Comparison of ENCODE assay signal across 1 cellular context in genomic region chr17:10201680-10202079, GRCh38.
TF ChIP-seq lines count a peak whose summit lies in the region.

No MANE protein-coding gene starts in this region.

TF ChIP-seq in HepG2, 621 proteins besides CTCF, POLR2A, EP300 and RAD21 (continued from another document):
- TF ChIP-seq, protein P1, sequence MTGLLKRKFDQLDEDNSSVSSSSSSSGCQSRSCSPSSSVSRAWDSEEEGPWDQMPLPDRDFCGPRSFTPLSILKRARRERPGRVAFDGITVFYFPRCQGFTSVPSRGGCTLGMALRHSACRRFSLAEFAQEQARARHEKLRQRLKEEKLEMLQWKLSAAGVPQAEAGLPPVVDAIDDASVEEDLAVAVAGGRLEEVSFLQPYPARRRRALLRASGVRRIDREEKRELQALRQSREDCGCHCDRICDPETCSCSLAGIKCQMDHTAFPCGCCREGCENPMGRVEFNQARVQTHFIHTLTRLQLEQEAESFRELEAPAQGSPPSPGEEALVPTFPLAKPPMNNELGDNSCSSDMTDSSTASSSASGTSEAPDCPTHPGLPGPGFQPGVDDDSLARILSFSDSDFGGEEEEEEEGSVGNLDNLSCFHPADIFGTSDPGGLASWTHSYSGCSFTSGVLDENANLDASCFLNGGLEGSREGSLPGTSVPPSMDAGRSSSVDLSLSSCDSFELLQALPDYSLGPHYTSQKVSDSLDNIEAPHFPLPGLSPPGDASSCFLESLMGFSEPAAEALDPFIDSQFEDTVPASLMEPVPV (CRISPR knock-in tag; IDR thresholded peaks at IDR 0.05): no peak
- TF ChIP-seq XRCC5 (optimal IDR thresholded peaks at IDR 0.05; ENCODE audit: low read length) (no peak), HOXA9 (CRISPR knock-in tag; IDR thresholded peaks at IDR 0.05; ENCODE audit: borderline replicate concordance) (no peak), U2AF2 (IDR thresholded peaks at IDR 0.05; ENCODE audit: low read depth, low read length) (no peak), ZNF83 (CRISPR knock-in tag; IDR thresholded peaks at IDR 0.05; ENCODE audit: borderline replicate concordance) (no peak)
